Comparison of ENCODE assay signal across 9 cellular contexts in the genomic region with DNA sequence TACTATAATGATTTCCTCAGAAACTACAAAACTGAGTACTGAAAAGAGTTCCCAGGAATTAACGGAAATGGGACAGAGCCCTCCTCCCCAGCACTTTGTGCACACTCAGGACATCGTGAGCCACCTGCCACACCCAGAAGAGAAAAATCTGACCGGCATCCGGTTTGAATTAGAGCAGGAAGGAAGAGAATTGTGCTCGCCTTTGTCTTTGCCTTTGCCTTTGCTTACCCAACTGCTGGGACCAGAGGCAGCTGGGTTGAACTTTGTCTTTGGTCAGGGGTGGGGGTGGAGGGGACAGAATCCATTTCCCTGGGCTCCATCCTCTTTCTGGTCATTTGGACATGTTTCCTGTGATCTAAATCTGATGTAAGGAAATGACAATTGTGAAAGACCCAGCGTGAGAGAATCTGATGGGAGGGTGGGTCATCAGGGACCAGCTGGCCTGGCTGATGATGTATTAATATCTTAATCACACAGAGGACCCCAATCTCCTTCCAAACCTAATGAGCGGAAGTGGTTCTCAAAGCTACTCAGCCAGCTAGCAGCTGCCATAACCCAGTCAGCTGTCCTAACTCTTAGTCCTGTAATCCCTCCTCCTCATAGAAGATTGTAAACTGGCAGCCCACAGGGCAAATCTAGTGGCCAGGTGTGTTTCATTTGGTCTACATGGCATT. TPM values are rescaled to one million over a fixed set of nuclear protein-coding genes. Genes with fewer than 3 reads are reported as not detected.
DNase-seq lines count a peak whose midpoint lies in the region; ATAC-seq and TF ChIP-seq lines count a peak whose summit lies in the region.
"Had no signal": no experiment of that assay in that cellular context is flagged by ENCODE, and none has a peak within 500 bp of the region (broad histone marks: within the 10 kb centered on the region; RNA-seq: fewer than 3 reads in every experiment).

No MANE protein-coding gene starts in this region.

- H3K4me1 ChIP-seq in SJSA1 (replicated peaks) (peaks cover 23% of the 10 kb centered on the region), esophagus (ENCODE audit: control insufficient read depth in 2 of 2, insufficient read depth in 2 of 2, low read length in 1 of 2) (peaks cover 4 to 12% of the 10 kb centered on the region in 2 donors), sigmoid colon (peaks cover 0 to 25% (median 17%) of the 10 kb centered on the region in 4 donors)

- H3K27me3 ChIP-seq in SJSA1 (replicated peaks) (no peaks in the 10 kb centered on the region), esophagus (ENCODE audit: control insufficient read depth in 1 of 2, insufficient read depth in 2 of 2, low read length in 2 of 2) (no peaks in the 10 kb centered on the region), sigmoid colon (no peaks in the 10 kb centered on the region)

- H3K4me3 ChIP-seq in SJSA1 (no peak overlapping the region), esophagus (ENCODE audit: low read depth in 1 of 2, low read length in 2 of 2) (no peak overlapping the region), sigmoid colon (no peak overlapping the region)

- no peaks in the 10 kb centered on the region for H3K9me3 ChIP-seq in SJSA1 (replicated peaks)
- H3K9me3 ChIP-seq in esophagus (ENCODE audit: control insufficient read depth in 2 of 2, insufficient read depth in 1 of 2, low read depth in 1 of 2, low read length in 1 of 2), result no peaks in the 10 kb centered on the region
- H3K9me3 ChIP-seq in sigmoid colon, result no peaks in the 10 kb centered on the region

- 55 to 62% methylated on average over 7 of the region's 7 CpGs for WGBS in esophagus, 2 donors
- WGBS in sigmoid colon, 2 donors, result 22 to 41% methylated on average over 7 of the region's 7 CpGs

- TF ChIP-seq POLR2A in sigmoid colon (IDR thresholded peaks at IDR 0.05), result no peak

- peak overlapping the region; percentile 30; the same call in 1 of the 2 replicates for H3K27ac ChIP-seq in SJSA1
- H3K27ac ChIP-seq in esophagus (ENCODE audit: low read depth in 2 of 2, low read length in 1 of 2), result peak overlapping the region; percentile 14 to 68
- H3K27ac ChIP-seq in sigmoid colon, result peak overlapping the region; percentile 73 to 85 (median 78)

- intact Hi-C loops in sigmoid colon (cut with DNase I), result loop anchor here (5.0 kb wide), 2 partner anchors 49 to 61 kb away; a partner anchor contains a TSS

- no peak for TF ChIP-seq EP300 in sigmoid colon (IDR thresholded peaks at IDR 0.05)

- DNase-seq in EH (ENCODE audit: low read depth) (peak; percentile 60), SJSA1 (ENCODE audit: low read depth in 1 of 2, low spot score in 2 of 2) (peak in 1 of 2 experiments; percentile 40), sigmoid colon (no peak), hepatic stellate cell (ENCODE audit: low spot score) (no peak), D341Med (ENCODE audit: low spot score) (no peak), NCI-H2196 treated with DMSO at 0.1 percent for 48 hours (lab: John Stamatoyannopoulos, UW; ENCODE audit: unreplicated experiment) (no peak)
- DNase-seq: mesendoderm had no signal

- no peak for TF ChIP-seq CTCF in sigmoid colon (IDR thresholded peaks at IDR 0.05)

- H3K36me3 ChIP-seq in SJSA1 (peaks cover 14% of the 10 kb centered on the region), esophagus (ENCODE audit: control insufficient read depth in 2 of 2, insufficient read depth in 2 of 2, low read length in 1 of 2) (no peaks in the 10 kb centered on the region), sigmoid colon (peaks cover 0 to 10% (median 0%) of the 10 kb centered on the region in 4 donors)

- ATAC-seq in GM21526 (IDR thresholded peaks at IDR 0.05; ENCODE audit: low FRiP score, unreplicated experiment), result no peak

RNA-seq across cellular contexts. Expression of a gene that starts 1.1 kb away (rescaled TPM):
- total RNA-seq in SJSA1 (2014; rRNA removed; shearing (Covaris generic)), result 18.6 and 21.8 TPM in 2 replicates
- 10 to 100 TPM; 43.5 to 57.4 TPM for polyA plus RNA-seq in esophagus
- 10 to 100 TPM; 10.3 to 20.8 (median 14.0) TPM for total RNA-seq in sigmoid colon
- 10 to 100 TPM; 31.9 to 58.7 (median 39.0) TPM for polyA plus RNA-seq in sigmoid colon

RNA-seq across cellular contexts. Expression of a gene that starts 51.0 kb away (rescaled TPM):
- 25.4 and 34.8 TPM in 2 replicates for total RNA-seq in SJSA1 (2014; rRNA removed; shearing (Covaris generic))
- polyA plus RNA-seq in esophagus (10 to 100 TPM; 14.4 to 22.4 TPM), sigmoid colon (10 to 100 TPM; 23.4 to 44.9 (median 43.2) TPM)
- total RNA-seq in sigmoid colon, result 10 to 100 TPM; 30.1 to 33.5 (median 31.6) TPM
